In genomic region chr1:27605796-27606707, GRCh38 we compare ENCODE assay signal across 8 cellular contexts. TPM values are rescaled to one million over a fixed set of nuclear protein-coding genes. Genes with fewer than 3 reads are reported as not detected.
A peak's percentile ranks its signal among the peaks of the same experiment; 100 is the strongest.
DNase-seq lines count a peak whose midpoint lies in the region; ATAC-seq and TF ChIP-seq lines count a peak whose summit lies in the region.

No MANE protein-coding gene starts in this region.

- H3K4me3 ChIP-seq in iPS-15b (ENCODE audit: low read depth, low read length): peak overlapping the region; percentile 53

- DNase-seq in Daoy (ENCODE audit: low read depth) (peak; percentile 75), LoVo (ENCODE audit: low spot score) (peak; percentile 51)
- peak; percentile 64 for DNase-seq in activated naive CD8-positive, alpha-beta T cell treated with anti-CD3 and anti-CD28 coated beads, Interleukin-2, amount 50 U/mL, for 24 hours
- peak; percentile 32 to 41 for DNase-seq in stimulated activated CD4-positive, alpha-beta T cell treated with anti-CD3 and anti-CD28 coated beads, Interleukin-15, amount 100 ng/mL, for 1 hour (ENCODE audit: low read depth in 1 of 2, low spot score in 1 of 2)

- no peaks in the 10 kb centered on the region for H3K36me3 ChIP-seq in iPS-15b (ENCODE audit: control insufficient read depth, insufficient read depth, low read length)

- no peaks in the 10 kb centered on the region for H3K27me3 Mint-ChIP-seq in activated naive CD8-positive, alpha-beta T cell treated with anti-CD3 and anti-CD28 coated beads, Interleukin-2, amount 50 U/mL, for 24 hours

- H3K36me3 Mint-ChIP-seq in activated naive CD8-positive, alpha-beta T cell treated with anti-CD3 and anti-CD28 coated beads, Interleukin-2, amount 50 U/mL, for 24 hours (ENCODE audit: low read depth): no peaks in the 10 kb centered on the region

- no peaks in the 10 kb centered on the region for H3K9me3 ChIP-seq in iPS-15b (ENCODE audit: control insufficient read depth, insufficient read depth, low read length)

- peak overlapping the region; percentile 57 for H3K27ac Mint-ChIP-seq in activated naive CD8-positive, alpha-beta T cell treated with anti-CD3 and anti-CD28 coated beads, Interleukin-2, amount 50 U/mL, for 24 hours

- peaks cover 30% of the 10 kb centered on the region for H3K4me1 ChIP-seq in iPS-15b (ENCODE audit: control insufficient read depth, insufficient read depth, low read length)

- H3K4me3 Mint-ChIP-seq in activated naive CD8-positive, alpha-beta T cell treated with anti-CD3 and anti-CD28 coated beads, Interleukin-2, amount 50 U/mL, for 24 hours: no peak overlapping the region

- ATAC-seq in SK-N-SH treated with all-trans-retinoic acid at 6 μM for 48 hours: peak; percentile 39
- ATAC-seq in activated naive CD8-positive, alpha-beta T cell treated with anti-CD3 and anti-CD28 coated beads, Interleukin-2, amount 50 U/mL, for 24 hours: no peak
- no peak for ATAC-seq in GM19467 (IDR thresholded peaks at IDR 0.05; ENCODE audit: unreplicated experiment)
- ATAC-seq in HG03045 (IDR thresholded peaks at IDR 0.05; ENCODE audit: unreplicated experiment): no peak

- peaks cover 24% of the 10 kb centered on the region for H3K4me1 Mint-ChIP-seq in activated naive CD8-positive, alpha-beta T cell treated with anti-CD3 and anti-CD28 coated beads, Interleukin-2, amount 50 U/mL, for 24 hours

- H3K9me3 Mint-ChIP-seq in activated naive CD8-positive, alpha-beta T cell treated with anti-CD3 and anti-CD28 coated beads, Interleukin-2, amount 50 U/mL, for 24 hours: no peaks in the 10 kb centered on the region

- H3K27me3 ChIP-seq in iPS-15b (ENCODE audit: control insufficient read depth, insufficient read depth, low read length): no peaks in the 10 kb centered on the region

- H3K9ac ChIP-seq in iPS-15b (ENCODE audit: low read depth, low read length): no peak overlapping the region

TF ChIP-seq in SK-N-SH treated with all-trans-retinoic acid at 6 μM for 48 hours, 23 proteins besides CTCF, POLR2A, EP300 and RAD21:
- TF ChIP-seq OSR1 (CRISPR knock-in tag; IDR thresholded peaks at IDR 0.05): no peak
- no peak for TF ChIP-seq PPARA (CRISPR knock-in tag; IDR thresholded peaks at IDR 0.05; ENCODE audit: borderline replicate concordance)
- TF ChIP-seq ZNF565 (CRISPR knock-in tag; conservative IDR thresholded peaks at IDR 0.05; ENCODE audit: low read depth): no peak
- TF ChIP-seq CSRNP3 (CRISPR knock-in tag; IDR thresholded peaks at IDR 0.05): no peak
- no peak for TF ChIP-seq ISL1 (CRISPR knock-in tag; IDR thresholded peaks at IDR 0.05)
- TF ChIP-seq SNAI2 (CRISPR knock-in tag; IDR thresholded peaks at IDR 0.05): no peak
- TF ChIP-seq TCF4 (CRISPR knock-in tag; IDR thresholded peaks at IDR 0.05; ENCODE audit: borderline replicate concordance): no peak
- TF ChIP-seq CSDC2 (CRISPR knock-in tag; IDR thresholded peaks at IDR 0.05): no peak
- TF ChIP-seq CREB5 (CRISPR knock-in tag; IDR thresholded peaks at IDR 0.05; ENCODE audit: low read depth): no peak
- no peak for TF ChIP-seq ARNTL (CRISPR knock-in tag; IDR thresholded peaks at IDR 0.05; ENCODE audit: borderline replicate concordance, low read depth)
- TF ChIP-seq BACH2 (CRISPR knock-in tag; IDR thresholded peaks at IDR 0.05; ENCODE audit: borderline replicate concordance): no peak
- no peak for TF ChIP-seq PATZ1 (CRISPR knock-in tag; IDR thresholded peaks at IDR 0.05; ENCODE audit: borderline replicate concordance)
- no peak for TF ChIP-seq ZFP3 (CRISPR knock-in tag; IDR thresholded peaks at IDR 0.05)
- TF ChIP-seq POU6F1 (CRISPR knock-in tag; IDR thresholded peaks at IDR 0.05; ENCODE audit: borderline replicate concordance, low read depth): no peak
- TF ChIP-seq ESRRG (CRISPR knock-in tag; IDR thresholded peaks at IDR 0.05): no peak
- no peak for TF ChIP-seq RARB (CRISPR knock-in tag; IDR thresholded peaks at IDR 0.05)
- TF ChIP-seq GLIS3 (CRISPR knock-in tag; IDR thresholded peaks at IDR 0.05): no peak
- no peak for TF ChIP-seq ZFP30 (CRISPR knock-in tag; IDR thresholded peaks at IDR 0.05)

RNA-seq across cellular contexts. Expression of gene AHDC1, which starts 2.1 kb away (rescaled TPM):
- total RNA-seq in Daoy (2014; rRNA removed; shearing (Covaris generic)): 3.8 and 4.7 TPM in 2 replicates

RNA-seq across cellular contexts. Expression of gene FGR, which starts 28.9 kb away (rescaled TPM):
- not detected in 2 replicates for total RNA-seq in Daoy (2014; rRNA removed; shearing (Covaris generic))
